ENCODE assay signal across 29 cellular contexts in genomic region chr1:153587314-153587713, GRCh38. TPM values are rescaled to one million over a fixed set of nuclear protein-coding genes. Genes with fewer than 3 reads are reported as not detected.
DNase-seq lines count a peak whose midpoint lies in the region; ATAC-seq and TF ChIP-seq lines count a peak whose summit lies in the region.
"Had no signal": no experiment of that assay in that cellular context is flagged by ENCODE, and none has a peak within 500 bp of the region (broad histone marks: within the 10 kb centered on the region; RNA-seq: fewer than 3 reads in every experiment).

No MANE protein-coding gene starts in this region.

- H3K27me3 ChIP-seq in neuronal stem cell (ENCODE audit: control insufficient read depth in 3 of 3, insufficient read depth in 3 of 3, low read depth in 1 of 3, low read length in 3 of 3): no peaks in the 10 kb centered on the region
- H3K27me3 ChIP-seq: body of pancreas, pancreas, upper lobe of right lung had no signal

- H2AFZ ChIP-seq in neuronal stem cell (ENCODE audit: low read length): no peak overlapping the region

- no peak overlapping the region for H3K23ac ChIP-seq in neuronal stem cell (ENCODE audit: low read depth, low read length, poor library complexity)

- H3K9me3 ChIP-seq in neuronal stem cell (replicated peaks in 1 of 2; ENCODE audit: control insufficient read depth in 2 of 2, insufficient read depth in 1 of 2, low read depth in 1 of 2, low read length in 2 of 2): no peaks in the 10 kb centered on the region
- H3K9me3 ChIP-seq: body of pancreas, pancreas, upper lobe of right lung had no signal

- H3K79me1 ChIP-seq in neuronal stem cell (ENCODE audit: low read depth, low read length): no peaks in the 10 kb centered on the region

- no peak overlapping the region for H3K4me3 Mint-ChIP-seq in HFFc6
- H3K4me3 Mint-ChIP-seq: activated CD8-positive, alpha-beta T cell treated with anti-CD3 and anti-CD28 coated beads, Interleukin-2, amount 10 ng/mL, durations not matched to agents 7 days and 5 days; CD4-positive, alpha-beta memory T cell; naive thymus-derived CD8-positive, alpha-beta T cell had no signal

- no peak overlapping the region for H2BK12ac ChIP-seq in neuronal stem cell (ENCODE audit: low read length)

- TF ChIP-seq CTCF in HFFc6 (IDR thresholded peaks at IDR 0.05): no peak

- H3K9ac ChIP-seq in neuronal stem cell (ENCODE audit: low read depth, low read length, poor library complexity): no peak overlapping the region
- H3K9ac ChIP-seq: KMS-11 had no signal

- H4K91ac ChIP-seq in neuronal stem cell (ENCODE audit: low read depth, low read length, poor library complexity): no peak overlapping the region

- H3K36me3 Mint-ChIP-seq in HFFc6 (ENCODE audit: low read depth): peaks cover 9% of the 10 kb centered on the region
- H3K36me3 Mint-ChIP-seq: CD4-positive, alpha-beta memory T cell; naive thymus-derived CD8-positive, alpha-beta T cell had no signal

- no peaks in the 10 kb centered on the region for H3K27me3 Mint-ChIP-seq in HFFc6 (ENCODE audit: insufficient read depth)

- H2BK120ac ChIP-seq in neuronal stem cell (ENCODE audit: low read depth, low read length): no peak overlapping the region

- no CpG with 5 or more reads among the region's 5 CpGs for WGBS in neuronal stem cell (ENCODE audit: extremely low coverage in 2 of 2, insufficient read length in 2 of 2, insufficient replicate concordance in 1 of 2), 2 donors

- H4K8ac ChIP-seq in neuronal stem cell (ENCODE audit: low read depth, low read length): no peak overlapping the region

- H3K36me3 ChIP-seq in neuronal stem cell (replicated peaks in 1 of 2; ENCODE audit: control insufficient read depth in 2 of 2, insufficient read depth in 2 of 2, low read length in 2 of 2): no peaks in the 10 kb centered on the region
- H3K36me3 ChIP-seq: pancreas, upper lobe of right lung had no signal

- peaks cover 3 to 5% of the 10 kb centered on the region in 2 donors for H3K4me1 ChIP-seq in neuronal stem cell (ENCODE audit: control insufficient read depth in 2 of 2, insufficient read depth in 1 of 2, low read depth in 1 of 2, low read length in 2 of 2)
- H3K4me1 ChIP-seq: body of pancreas, upper lobe of right lung had no signal

- H3K4ac ChIP-seq in neuronal stem cell (ENCODE audit: low read length): no peak overlapping the region

- peaks cover 34% of the 10 kb centered on the region for H3K4me1 Mint-ChIP-seq in HFFc6 (ENCODE audit: low read depth)
- H3K4me1 Mint-ChIP-seq: CD4-positive, alpha-beta memory T cell; naive thymus-derived CD8-positive, alpha-beta T cell had no signal

- H3K14ac ChIP-seq in neuronal stem cell (ENCODE audit: low read length): no peak overlapping the region

- ATAC-seq in GM19397 (IDR thresholded peaks at IDR 0.05; ENCODE audit: unreplicated experiment): no peak
- ATAC-seq: activated CD8-positive, alpha-beta T cell treated with anti-CD3 and anti-CD28 coated beads, Interleukin-2, amount 10 ng/mL, durations not matched to agents 7 days and 5 days; body of pancreas; naive thymus-derived CD8-positive, alpha-beta T cell; pancreas; sciatic nerve; upper lobe of right lung had no signal

- no peak overlapping the region for H2BK15ac ChIP-seq in neuronal stem cell (ENCODE audit: low read length)

- H2AK5ac ChIP-seq in neuronal stem cell (ENCODE audit: low read depth, low read length): no peak overlapping the region

- no peak overlapping the region for H2BK5ac ChIP-seq in neuronal stem cell (ENCODE audit: low read length)

- no peak overlapping the region for H3K4me2 ChIP-seq in neuronal stem cell (ENCODE audit: insufficient read depth, low read length, poor library complexity, severe bottlenecking)
- H3K4me2 ChIP-seq: KMS-11 had no signal

- no peaks in the 10 kb centered on the region for H3K9me3 Mint-ChIP-seq in HFFc6
- H3K9me3 Mint-ChIP-seq: CD4-positive, alpha-beta memory T cell; naive thymus-derived CD8-positive, alpha-beta T cell had no signal

- H3K27ac ChIP-seq in neuronal stem cell (replicated peaks; ENCODE audit: low read length): no peak overlapping the region
- H3K27ac ChIP-seq: body of pancreas, KMS-11, pancreas, upper lobe of right lung had no signal

- H3K4me3 ChIP-seq in neuronal stem cell (ENCODE audit: low read length in 2 of 2): no peak overlapping the region
- H3K4me3 ChIP-seq: body of pancreas, pancreas, upper lobe of right lung had no signal

- DNase-seq in EH (ENCODE audit: low read depth) (peak; percentile 77), HFFc6 (peak; percentile 30), dermis blood vessel endothelial cell (peak; percentile 17), neuronal stem cell (ENCODE audit: low spot score) (no peak), NCI-H1930 (lab: John Stamatoyannopoulos, UW) (no peak), NCI-H2029 (lab: John Stamatoyannopoulos, UW) (no peak), NCI-H2081 (lab: John Stamatoyannopoulos, UW) (no peak)
- DNase-seq: activated CD4-positive, CD25-positive, alpha-beta regulatory T cell treated with anti-CD3 and anti-CD28 coated beads, Interleukin-2, amount 50 U/mL, for 72 hours; activated CD8-positive, alpha-beta T cell treated with anti-CD3 and anti-CD28 coated beads, Interleukin-2, amount 10 ng/mL, durations not matched to agents 7 days and 5 days; activated effector memory CD4-positive, alpha-beta T cell treated with Interleukin-2 at 50 U/mL for 16 hours; activated T-cell treated with anti-CD3 and anti-CD28 coated beads for 4 hours; body of pancreas; CD4-positive, alpha-beta memory T cell; DMS 273 treated with DMSO at 0.1 percent for 48 hours; left cardiac atrium; midbrain; naive thymus-derived CD8-positive, alpha-beta T cell; NCI-H1694; NCI-H748 treated with DMSO at 0.1 percent for 48 hours; pancreas; SHP77; stimulated activated CD4-positive, alpha-beta T cell treated with anti-CD3 and anti-CD28 coated beads, Interleukin-15, amount 100 ng/mL, for 24 hours; SW 1271; upper lobe of right lung had no signal

- H3K18ac ChIP-seq in neuronal stem cell (ENCODE audit: low read length): peak overlapping the region; percentile 48

- peak overlapping the region; percentile 26; the same call in 1 of the 2 replicates for H3K27ac Mint-ChIP-seq in HFFc6
- H3K27ac Mint-ChIP-seq: activated CD8-positive, alpha-beta T cell treated with anti-CD3 and anti-CD28 coated beads, Interleukin-2, amount 10 ng/mL, durations not matched to agents 7 days and 5 days; CD4-positive, alpha-beta memory T cell had no signal

RNA-seq across cellular contexts. Expression of gene S100A2, which starts 21.7 kb away (rescaled TPM):
- 10 to 100 TPM in 4 of 6 experiments, 1 to 10 TPM in 2; 7.4 to 12.5 (median 10.4) TPM for total RNA-seq in HFFc6 (2021; fragmentation: NEBNext Ultra II Directional; extraction: Animal tissue kit (Norgen Biotek cat#: 25700))
- 0.51 and 0.98 TPM in 2 replicates for total RNA-seq in dermis blood vessel endothelial cell
- 0.86 TPM for polyA plus RNA-seq in neuronal stem cell (2013, experiment 1 of 2)
- polyA plus RNA-seq in neuronal stem cell (2013, experiment 2 of 2): 0.73 TPM
- total RNA-seq: body of pancreas; cerebellum; naive thymus-derived CD8-positive, alpha-beta T cell had no signal
- polyA plus RNA-seq: naive thymus-derived CD8-positive, alpha-beta T cell had no signal

RNA-seq across cellular contexts. Expression of gene S100A16, which starts 25.6 kb away (rescaled TPM):
- total RNA-seq in HFFc6 (2021; fragmentation: NEBNext Ultra II Directional; extraction: Animal tissue kit (Norgen Biotek cat#: 25700)): 100 to 1,000 TPM; 235 to 351 (median 258) TPM
- total RNA-seq in dermis blood vessel endothelial cell: 581 and 601 TPM in 2 replicates
- polyA plus RNA-seq in neuronal stem cell (2013, experiment 1 of 2): 9.6 TPM
- polyA plus RNA-seq in neuronal stem cell (2013, experiment 2 of 2): 9.3 TPM
- total RNA-seq: activated CD8-positive, alpha-beta T cell treated with anti-CD3 and anti-CD28 coated beads, Interleukin-2, amount 10 ng/mL, durations not matched to agents 7 days and 5 days; CD4-positive, alpha-beta memory T cell; naive thymus-derived CD8-positive, alpha-beta T cell; OCI-LY7 had no signal
- polyA plus RNA-seq: CD4-positive, alpha-beta memory T cell; naive thymus-derived CD8-positive, alpha-beta T cell had no signal

RNA-seq across cellular contexts. Expression of gene S100A14, which starts 28.8 kb away (rescaled TPM):
- total RNA-seq in HFFc6 (2021; fragmentation: NEBNext Ultra II Directional; extraction: Animal tissue kit (Norgen Biotek cat#: 25700)): under 1 TPM in 1 of 6 experiments, not detected in 5; 0.54 TPM
- total RNA-seq in dermis blood vessel endothelial cell: 0.42 and 0.68 TPM in 2 replicates
- polyA plus RNA-seq in neuronal stem cell (2013, experiment 1 of 2): 0.04 TPM
- not detected for polyA plus RNA-seq in neuronal stem cell (2013, experiment 2 of 2)
- total RNA-seq: activated CD8-positive, alpha-beta T cell treated with anti-CD3 and anti-CD28 coated beads, Interleukin-2, amount 10 ng/mL, durations not matched to agents 7 days and 5 days; CD4-positive, alpha-beta memory T cell; cerebellum; naive thymus-derived CD8-positive, alpha-beta T cell; OCI-LY7 had no signal
- polyA plus RNA-seq: CD4-positive, alpha-beta memory T cell; naive thymus-derived CD8-positive, alpha-beta T cell had no signal

RNA-seq across cellular contexts. Expression of gene S100A3, which starts 38.3 kb away (rescaled TPM):
- total RNA-seq in HFFc6 (2021; fragmentation: NEBNext Ultra II Directional; extraction: Animal tissue kit (Norgen Biotek cat#: 25700)): 1 to 10 TPM; 3.4 to 5.6 (median 5.1) TPM
- total RNA-seq in dermis blood vessel endothelial cell: 1.3 and 1.4 TPM in 2 replicates
- 0.07 TPM for polyA plus RNA-seq in neuronal stem cell (2013, experiment 1 of 2)
- polyA plus RNA-seq in neuronal stem cell (2013, experiment 2 of 2): 0.15 TPM
- total RNA-seq: activated CD8-positive, alpha-beta T cell treated with anti-CD3 and anti-CD28 coated beads, Interleukin-2, amount 10 ng/mL, durations not matched to agents 7 days and 5 days; body of pancreas; CD4-positive, alpha-beta memory T cell; cerebellum; naive thymus-derived CD8-positive, alpha-beta T cell; OCI-LY7; sciatic nerve had no signal
- polyA plus RNA-seq: CD4-positive, alpha-beta memory T cell; naive thymus-derived CD8-positive, alpha-beta T cell had no signal

RNA-seq across cellular contexts. Expression of gene S100A13, which starts 40.0 kb away (rescaled TPM):
- 100 to 1,000 TPM; 162 to 225 (median 208) TPM for total RNA-seq in HFFc6 (2021; fragmentation: NEBNext Ultra II Directional; extraction: Animal tissue kit (Norgen Biotek cat#: 25700))
- total RNA-seq in dermis blood vessel endothelial cell: 39.0 and 91.7 TPM in 2 replicates
- polyA plus RNA-seq in neuronal stem cell (2013, experiment 1 of 2): 110 TPM
- 107 TPM for polyA plus RNA-seq in neuronal stem cell (2013, experiment 2 of 2)

Comparison
In these comparisons a context has a peak if more than half of its experiments do, and no peak if none do; other contexts are left out.
1. DNase-seq: peak in EH (single experiment), HFFc6 (single experiment) and dermis blood vessel endothelial cell (single experiment); none in neuronal stem cell (single experiment), NCI-H1930 (0 of 2), NCI-H2029 (single experiment) and NCI-H2081 (0 of 2).